Comparison of ENCODE assay signal across 8 cellular contexts in genomic region chr7:6930081-6930635, GRCh38.
DNase-seq lines count a peak whose midpoint lies in the region; ATAC-seq, FAIRE-seq and TF ChIP-seq lines count a peak whose summit lies in the region.
"Not testable (repeated sequence)": the region's sequence is repeated elsewhere in the genome, so short reads cannot be mapped to it uniquely, and the experiment has no call there.

No MANE protein-coding gene starts in this region.

- in situ Hi-C loops in K562 (cut with MboI) = not testable (repeated sequence)

- H3K79me1 ChIP-seq in H9 (ENCODE audit: insufficient read depth, low read depth, low read length, poor library complexity, severe bottlenecking); H1 (ENCODE audit: low read depth, low read length); mesendoderm (ENCODE audit: low read length); neuronal stem cell (ENCODE audit: low read depth, low read length): not testable (repeated sequence)

- H3K56ac ChIP-seq in H9 (ENCODE audit: insufficient read length, low read depth, low read length); H1 (replicated peaks; ENCODE audit: insufficient read length, low read depth, low read length): not testable (repeated sequence)
- H3K56ac ChIP-seq in mesendoderm (ENCODE audit: low read length) = peak overlapping the region; percentile 81

- intact Hi-C loops in CD4-positive, alpha-beta T cell (cut with DNase I, micrococcal nuclease); PC-9 (cut with micrococcal nuclease; ENCODE audit: unreplicated experiment); K562 (cut with micrococcal nuclease): not testable (repeated sequence)
- intact Hi-C loops in activated B cell treated with CpG ODN at 0.5 μM for 24 hours (cut with micrococcal nuclease) = loop anchor here (2.0 kb wide), 1 partner anchor 413 kb away; no protein-coding TSS in a partner anchor

- not testable (repeated sequence) for H2BK5ac ChIP-seq in H9 (ENCODE audit: insufficient read length, low read length); H1 (ENCODE audit: low read depth, low read length); neuronal stem cell (ENCODE audit: low read length)
- H2BK5ac ChIP-seq in mesendoderm (ENCODE audit: low read length) = peak overlapping the region; percentile 88

- TF ChIP-seq EP300 in K562 (IDR thresholded peaks at IDR 0.05; ENCODE audit: low read length); H1 (IDR thresholded peaks at IDR 0.05; ENCODE audit: borderline replicate concordance in 1 of 2, low read depth in 2 of 2, low read length in 2 of 2): not testable (repeated sequence)

- H3K4me1 ChIP-seq in H9 (ENCODE audit: insufficient read depth, low read length); H1 (replicated peaks in 1 of 4; ENCODE audit: control insufficient read depth in 3 of 4, insufficient read depth in 4 of 4, low read length in 3 of 4); mesendoderm (ENCODE audit: control insufficient read depth, low read depth, low read length); neuronal stem cell (ENCODE audit: control insufficient read depth in 2 of 2, insufficient read depth in 1 of 2, low read depth in 1 of 2, low read length in 2 of 2): not testable (repeated sequence)
- H3K4me1 ChIP-seq in PC-9 (replicated peaks; ENCODE audit: insufficient read depth) (peaks cover 35% of the 10 kb centered on the region), K562 (replicated peaks in 1 of 2; ENCODE audit: control insufficient read depth in 2 of 2, insufficient read depth in 2 of 2, low read length in 2 of 2) (peaks cover 0 to 16% of the 10 kb centered on the region in 2 experiments; a peak in 3 of 5 replicates)

- DNase-seq in CD4-positive, alpha-beta T cell; H9; PC-9; activated B cell treated with CpG ODN at 0.5 μM for 24 hours; H1 (ENCODE audit: low read depth in 1 of 2, low spot score in 2 of 2); neuronal stem cell (ENCODE audit: low spot score): not testable (repeated sequence)
- DNase-seq in K562 (ENCODE audit: extremely low read depth in 1 of 4, low spot score in 3 of 4) = peak in 1 of 4 experiments; percentile 8
- DNase-seq in mesendoderm = peak; percentile 28

- not testable (repeated sequence) for H2BK15ac ChIP-seq in H9 (ENCODE audit: low read depth, low read length); mesendoderm (replicated peaks; ENCODE audit: low read depth); neuronal stem cell (ENCODE audit: low read length)
- H2BK15ac ChIP-seq in H1 (ENCODE audit: low read length) = peak overlapping the region; percentile 81; the same call in 1 of the 2 replicates

- not testable (repeated sequence) for H3K79me2 ChIP-seq in H9 (ENCODE audit: insufficient read depth, low read length); PC-9 (ENCODE audit: low read depth); K562 (ENCODE audit: control insufficient read depth, insufficient read depth, low read length); H1 (ENCODE audit: control insufficient read depth in 1 of 2, insufficient read depth in 2 of 2, low read length in 2 of 2); mesendoderm (ENCODE audit: control insufficient read depth, insufficient read depth, low read length)

- H3K9me1 ChIP-seq in K562 (ENCODE audit: control insufficient read depth, insufficient read depth, low read length) = not testable (repeated sequence)

- H3K9me2 ChIP-seq in PC-9 (ENCODE audit: insufficient read depth) = not testable (repeated sequence)

- not testable (repeated sequence) for H4K8ac ChIP-seq in H9 (replicated peaks; ENCODE audit: insufficient read length, low read depth, low read length); mesendoderm (ENCODE audit: low read depth, low read length); neuronal stem cell (ENCODE audit: low read depth, low read length)
- peak overlapping the region; percentile 79 for H4K8ac ChIP-seq in H1 (ENCODE audit: extremely low read depth, insufficient read depth, low read length)

- not testable (repeated sequence) for BruUV-seq in PC-9 (replicated peaks; lab: Mats Ljungman, UMichigan); K562 (replicated peaks; lab: Mats Ljungman, UMichigan)

- not testable (repeated sequence) for H3K4me1 Mint-ChIP-seq in CD4-positive, alpha-beta T cell (ENCODE audit: low read depth); activated B cell treated with CpG ODN at 0.5 μM for 24 hours
- H3K4me1 Mint-ChIP-seq in H9 = peaks cover 19 to 29% of the 10 kb centered on the region in 2 experiments

- no CpG with 5 or more reads among the region's 7 CpGs for WGBS in H9 (ENCODE audit: extremely low coverage, insufficient read length, low lambda C conversion rate)
- WGBS in K562 (ENCODE audit: insufficient coverage, low coverage, missing lambda C conversion rate) = 55% methylated on average over 7 of the region's 7 CpGs
- 84% methylated on average over 7 of the region's 7 CpGs; no CpG with 5 or more reads in 1 of the 2 experiments for WGBS in H1 (ENCODE audit: extremely low coverage in 1 of 2, insufficient coverage in 1 of 2, insufficient read length in 1 of 2, insufficient replicate concordance in 2 of 2, low coverage in 1 of 2, low lambda C conversion rate in 2 of 2, missing lambda C conversion rate in 1 of 2), 2 experiments
- WGBS in mesendoderm (ENCODE audit: extremely low coverage, insufficient coverage, low lambda C conversion rate) = no CpG with 5 or more reads among the region's 7 CpGs
- WGBS in neuronal stem cell (ENCODE audit: extremely low coverage in 2 of 2, insufficient read length in 2 of 2, insufficient replicate concordance in 1 of 2), 2 donors = no CpG with 5 or more reads among the region's 7 CpGs

- H2BK12ac ChIP-seq in H9 (ENCODE audit: insufficient read length, low read depth, low read length); H1 (ENCODE audit: low read depth, low read length); neuronal stem cell (ENCODE audit: low read length): not testable (repeated sequence)

- H2AK5ac ChIP-seq in H9 (ENCODE audit: insufficient read length, low read length); H1 (ENCODE audit: low read depth, low read length): not testable (repeated sequence)
- H2AK5ac ChIP-seq in mesendoderm (ENCODE audit: low read length) = peak overlapping the region; percentile 14
- peak overlapping the region; percentile 25 for H2AK5ac ChIP-seq in neuronal stem cell (ENCODE audit: low read depth, low read length)

- TF ChIP-seq CTCF in CD4-positive, alpha-beta T cell (IDR thresholded peaks at IDR 0.05); H9 (conservative IDR thresholded peaks at IDR 0.05); PC-9 (conservative IDR thresholded peaks at IDR 0.05); activated B cell treated with CpG ODN at 0.5 μM for 24 hours (IDR thresholded peaks at IDR 0.05); K562 (IDR thresholded peaks at IDR 0.05 in 2 of 3, conservative IDR thresholded peaks at IDR 0.05 in 1 of 3; ENCODE audit: insufficient read depth in 2 of 3, low read depth in 1 of 3, low read length in 3 of 3); H1 (IDR thresholded peaks at IDR 0.05; ENCODE audit: control extremely low read depth in 1 of 3, insufficient read depth in 1 of 3, low read depth in 1 of 3, low read length in 3 of 3): not testable (repeated sequence)

- not testable (repeated sequence) for FAIRE-seq in K562 (lab: Jason Lieb, UNC); H1 (lab: Jason Lieb, UNC)

- H3K27me3 Mint-ChIP-seq in CD4-positive, alpha-beta T cell; H9 (ENCODE audit: low read depth); activated B cell treated with CpG ODN at 0.5 μM for 24 hours: not testable (repeated sequence)

- H3T11ph ChIP-seq in H9 (ENCODE audit: low read length) = not testable (repeated sequence)

- not testable (repeated sequence) for H3K27ac Mint-ChIP-seq in CD4-positive, alpha-beta T cell
- H3K27ac Mint-ChIP-seq in H9 (peak overlapping the region in 1 of 3 experiments; percentile 92; a peak in 3 of 7 replicates), activated B cell treated with CpG ODN at 0.5 μM for 24 hours (peak overlapping the region; percentile 18)

- H3K23me2 ChIP-seq in H9 (ENCODE audit: insufficient read length, low read depth, low read length, poor library complexity, severe bottlenecking); H1 (ENCODE audit: low read depth, low read length): not testable (repeated sequence)

- H3K9me3 Mint-ChIP-seq in CD4-positive, alpha-beta T cell; H9; activated B cell treated with CpG ODN at 0.5 μM for 24 hours: not testable (repeated sequence)

- H3K4me3 Mint-ChIP-seq in CD4-positive, alpha-beta T cell = peak overlapping the region; percentile 25
- H3K4me3 Mint-ChIP-seq in H9 = peak overlapping the region in 1 of 2 experiments; percentile 47; a peak in 1 of 5 replicates
- H3K4me3 Mint-ChIP-seq in activated B cell treated with CpG ODN at 0.5 μM for 24 hours = not testable (repeated sequence)

- not testable (repeated sequence) for ATAC-seq in CD4-positive, alpha-beta T cell (ENCODE audit: poor library complexity); activated B cell treated with CpG ODN at 0.5 μM for 24 hours (ENCODE audit: low read depth); K562

- not testable (repeated sequence) for H3K9me3 ChIP-seq in CD4-positive, alpha-beta T cell (ENCODE audit: control insufficient read depth, low read length); H9 (ENCODE audit: control insufficient read depth, low read depth, low read length); PC-9 (ENCODE audit: insufficient read depth, low read depth); K562 (replicated peaks; ENCODE audit: control insufficient read depth, insufficient read depth, low read depth, low read length); H1 (ENCODE audit: insufficient read depth in 2 of 2, low read depth in 1 of 2, low read length in 1 of 2); neuronal stem cell (replicated peaks in 1 of 2; ENCODE audit: control insufficient read depth in 2 of 2, insufficient read depth in 1 of 2, low read depth in 1 of 2, low read length in 2 of 2)

- H3K4ac ChIP-seq in H9 (ENCODE audit: low read depth, low read length); H1 (replicated peaks; ENCODE audit: insufficient read length, low read depth, low read length); mesendoderm (ENCODE audit: low read depth, low read length); neuronal stem cell (ENCODE audit: low read length): not testable (repeated sequence)

- H3F3A ChIP-seq in PC-9 (ENCODE audit: insufficient read depth, low read depth) = peaks cover 10% of the 10 kb centered on the region; the same call in 1 of the 2 replicates

- not testable (repeated sequence) for H4K91ac ChIP-seq in H9 (ENCODE audit: insufficient read length, low read depth, low read length); H1 (replicated peaks; ENCODE audit: insufficient read length, low read length); neuronal stem cell (ENCODE audit: low read depth, low read length, poor library complexity)

- H3K4me3 ChIP-seq in PC-9; K562; H1 (ENCODE audit: extremely low read depth in 1 of 4, insufficient read depth in 2 of 4, low read depth in 3 of 4, low read length in 4 of 4); mesendoderm (ENCODE audit: low read length); neuronal stem cell (ENCODE audit: low read length in 2 of 2): not testable (repeated sequence)

- H3K14ac ChIP-seq in H9 (ENCODE audit: insufficient read depth, low read length); H1 (ENCODE audit: insufficient read length); neuronal stem cell (ENCODE audit: low read length): not testable (repeated sequence)

- peak overlapping the region; percentile 6 for H2BK20ac ChIP-seq in H9 (ENCODE audit: low read depth, low read length, poor library complexity, severe bottlenecking)
- not testable (repeated sequence) for H2BK20ac ChIP-seq in H1 (ENCODE audit: low read length)

- not testable (repeated sequence) for H3K4me2 ChIP-seq in H9 (ENCODE audit: insufficient read depth, insufficient read length, low read length); K562 (ENCODE audit: insufficient read depth, low read length); H1 (ENCODE audit: insufficient read depth in 1 of 2, low read depth in 2 of 2, low read length in 2 of 2); mesendoderm (ENCODE audit: low read length); neuronal stem cell (ENCODE audit: insufficient read depth, low read length, poor library complexity, severe bottlenecking)
- H3K4me2 ChIP-seq in PC-9 = peak overlapping the region; percentile 40; the same call in 1 of the 2 replicates

- not testable (repeated sequence) for H3K23ac ChIP-seq in H9 (ENCODE audit: insufficient read length, low read depth, low read length); H1 (ENCODE audit: insufficient read length); mesendoderm (ENCODE audit: low read length); neuronal stem cell (ENCODE audit: low read depth, low read length, poor library complexity)

- not testable (repeated sequence) for TF ChIP-seq RAD21 in K562 (CRISPR knock-in tag; conservative IDR thresholded peaks at IDR 0.05 in 1 of 2, IDR thresholded peaks at IDR 0.05 in 1 of 2); H1 (IDR thresholded peaks at IDR 0.05 in 1 of 2, conservative IDR thresholded peaks at IDR 0.05 in 1 of 2; ENCODE audit: low read depth in 2 of 2, low read length in 2 of 2)

- not testable (repeated sequence) for H4K20me1 ChIP-seq in H9 (ENCODE audit: control insufficient read depth, insufficient read depth, insufficient read length); PC-9 (ENCODE audit: insufficient read depth); K562 (replicated peaks; ENCODE audit: control insufficient read depth, insufficient read depth, low read length); H1 (replicated peaks in 1 of 2; ENCODE audit: control insufficient read depth in 1 of 2, insufficient read depth in 2 of 2, low read length in 2 of 2)

- H3K36me3 Mint-ChIP-seq in CD4-positive, alpha-beta T cell (ENCODE audit: low read depth); H9 (ENCODE audit: insufficient read depth in 1 of 3, low read depth in 3 of 3); activated B cell treated with CpG ODN at 0.5 μM for 24 hours (ENCODE audit: low read depth): not testable (repeated sequence)

- H3K9ac ChIP-seq in H9 (ENCODE audit: extremely low read depth, insufficient read length, low read length); K562 (ENCODE audit: insufficient read depth in 1 of 2, low read depth in 2 of 2, low read length in 2 of 2); H1 (replicated peaks in 1 of 4; ENCODE audit: extremely low read depth in 1 of 4, low read depth in 3 of 4, low read length in 3 of 4); mesendoderm (ENCODE audit: low read length); neuronal stem cell (ENCODE audit: low read depth, low read length, poor library complexity): not testable (repeated sequence)

- H2BK120ac ChIP-seq in H9 (ENCODE audit: low read depth, low read length, poor library complexity, severe bottlenecking); H1 (replicated peaks; ENCODE audit: low read depth, low read length); mesendoderm (ENCODE audit: low read depth, low read length); neuronal stem cell (ENCODE audit: low read depth, low read length): not testable (repeated sequence)

- H3K18ac ChIP-seq in H9 (ENCODE audit: insufficient read length, low read depth, low read length); mesendoderm (ENCODE audit: low read length); neuronal stem cell (ENCODE audit: low read length): not testable (repeated sequence)
- H3K18ac ChIP-seq in H1 (ENCODE audit: extremely low read depth, low read length) = 0 out of 2 replicates have a peak overlapping the region, but pooled peaks have one; percentile 32

- not testable (repeated sequence) for H3K36me3 ChIP-seq in PC-9 (ENCODE audit: low read depth); K562 (ENCODE audit: control insufficient read depth, insufficient read depth, low read length); H1 (ENCODE audit: control insufficient read depth in 2 of 4, insufficient read depth in 4 of 4, low read length in 3 of 4); mesendoderm (ENCODE audit: control insufficient read depth, insufficient read depth, low read length); neuronal stem cell (replicated peaks in 1 of 2; ENCODE audit: control insufficient read depth in 2 of 2, insufficient read depth in 2 of 2, low read length in 2 of 2)

- not testable (repeated sequence) for H4K5ac ChIP-seq in H9 (ENCODE audit: insufficient read length, low read depth, low read length); H1 (ENCODE audit: insufficient read length, low read depth, low read length); mesendoderm (ENCODE audit: low read length)

- POLR2A ChIA-PET in CD4-positive, alpha-beta T cell (lab: Charles Lee); PC-9 (lab: Charles Lee; ENCODE audit: unreplicated experiment); activated B cell treated with CpG ODN at 0.5 μM for 24 hours (lab: Charles Lee); H1 (lab: Charles Lee; ENCODE audit: partially characterized antibody): not testable (repeated sequence)
- POLR2A ChIA-PET in K562 (lab: Yijun Ruan, JAX) = interaction anchor here (0.6 kb wide), 1 partner anchor 407 kb away, joined by 3 read pairs; no protein-coding TSS in a partner anchor

- H3K27me3 ChIP-seq in CD4-positive, alpha-beta T cell (ENCODE audit: control insufficient read depth, insufficient read depth, low read length); H9 (ENCODE audit: insufficient read depth, low read length); PC-9 (ENCODE audit: insufficient read depth, low read depth); K562 (ENCODE audit: control insufficient read depth in 2 of 2, insufficient read depth in 2 of 2, low read length in 2 of 2); H1 (replicated peaks in 1 of 4; ENCODE audit: control insufficient read depth in 3 of 4, extremely low read depth in 1 of 4, insufficient read depth in 3 of 4, low read length in 3 of 4); mesendoderm (ENCODE audit: insufficient read depth, low read length, poor library complexity); neuronal stem cell (ENCODE audit: control insufficient read depth in 3 of 3, insufficient read depth in 3 of 3, low read depth in 1 of 3, low read length in 3 of 3): not testable (repeated sequence)

- CTCF ChIA-PET in CD4-positive, alpha-beta T cell (lab: Charles Lee) = interaction anchor here (1.0 kb wide), 1 partner anchor 30 kb away, joined by 3 read pairs; no protein-coding TSS in a partner anchor
- CTCF ChIA-PET in PC-9 (lab: Charles Lee) (interaction anchor here (0.6 kb wide), 1 partner anchor 577 kb away, joined by 6 read pairs; no protein-coding TSS in a partner anchor), H1 (lab: Charles Lee; ENCODE audit: partially characterized antibody) (interaction anchor here (1.2 to 1.3 kb wide), 3 partner anchors 72 to 415 kb away, joined by 3 to 4 read pairs (median 4); no protein-coding TSS in a partner anchor)
- CTCF ChIA-PET in activated B cell treated with CpG ODN at 0.5 μM for 24 hours (lab: Charles Lee); K562 (lab: Yijun Ruan, JAX; ENCODE audit: low intra/inter-chr PET ratio): not testable (repeated sequence)

- not testable (repeated sequence) for H3K27ac ChIP-seq in CD4-positive, alpha-beta T cell (ENCODE audit: low read depth, low read length); H9 (ENCODE audit: insufficient read length, low read depth, low read length); PC-9; K562 (ENCODE audit: extremely low read depth, low read depth, low read length); H1 (ENCODE audit: low read depth, low read length); mesendoderm (ENCODE audit: low read depth, low read length); neuronal stem cell (replicated peaks; ENCODE audit: low read length)

- not testable (repeated sequence) for H2AFZ ChIP-seq in H9 (ENCODE audit: low read length); PC-9; neuronal stem cell (ENCODE audit: low read length)
- H2AFZ ChIP-seq in K562 (ENCODE audit: low read depth, low read length) (peak overlapping the region; percentile 55; the same call in 1 of the 2 replicates), H1 (ENCODE audit: low read length) (0 out of 2 replicates have a peak overlapping the region, but pooled peaks have one; percentile 80)

- not testable (repeated sequence) for TF ChIP-seq POLR2A in K562 (conservative IDR thresholded peaks at IDR 0.05); H1 (IDR thresholded peaks at IDR 0.05; ENCODE audit: control extremely low read depth in 1 of 2, low read depth in 2 of 2, low read length in 2 of 2)
